ENCODE assay signal across 8 cellular contexts in genomic region chr1:244450597-244451538, GRCh38. TPM values are rescaled to one million over a fixed set of nuclear protein-coding genes. Genes with fewer than 3 reads are reported as not detected.
DNase-seq lines count a peak whose midpoint lies in the region; FAIRE-seq and TF ChIP-seq lines count a peak whose summit lies in the region.

No MANE protein-coding gene starts in this region.

- H3K27me3 ChIP-seq in duodenal mucosa (ENCODE audit: control insufficient read depth in 1 of 2, insufficient read depth in 2 of 2, low read length in 2 of 2), result no peaks in the 10 kb centered on the region

- TF ChIP-seq CTCF in HFFc6 (IDR thresholded peaks at IDR 0.05) (no peak), lower leg skin (IDR thresholded peaks at IDR 0.05) (no peak)

- 0 to 1% methylated on average over 34 to 41 of the region's 41 CpGs for whole genome bisulfite sequencing in lower leg skin, 2 donors

- H3K36me3 Mint-ChIP-seq in HFFc6 (ENCODE audit: low read depth), result peaks cover 22% of the 10 kb centered on the region

- H3K27me3 Mint-ChIP-seq in HFFc6 (ENCODE audit: insufficient read depth), result no peaks in the 10 kb centered on the region

- peak overlapping the region; percentile 95 for H3K27ac ChIP-seq in duodenal mucosa (ENCODE audit: low read depth, low read length)

- intact Hi-C loops in lower leg skin (cut with DNase I; ENCODE audit: low total_unique reads), result no loop called here

- peaks cover 69% of the 10 kb centered on the region for H3K4me1 Mint-ChIP-seq in HFFc6 (ENCODE audit: low read depth)

- peaks cover 21 to 43% of the 10 kb centered on the region in 2 donors for H3K4me1 ChIP-seq in duodenal mucosa (ENCODE audit: control insufficient read depth in 1 of 2, insufficient read depth in 2 of 2, low read length in 2 of 2)

- no peaks in the 10 kb centered on the region for H3K9me3 ChIP-seq in duodenal mucosa (ENCODE audit: control insufficient read depth in 1 of 2, low read length in 2 of 2)

- no peaks in the 10 kb centered on the region for H3K9me3 Mint-ChIP-seq in HFFc6

- H3K4me3 ChIP-seq in duodenal mucosa (ENCODE audit: low read depth in 1 of 2, low read length in 2 of 2) (peak overlapping the region; percentile 84 to 92), lower leg skin (ENCODE audit: low read depth, poor library complexity, severe bottlenecking) (peak overlapping the region; percentile 83)

- no peaks in the 10 kb centered on the region for H3K36me3 ChIP-seq in duodenal mucosa (ENCODE audit: control insufficient read depth in 1 of 2, insufficient read depth in 2 of 2, low read length in 2 of 2)

- peak overlapping the region; percentile 92 for H3K27ac Mint-ChIP-seq in HFFc6

- peak; percentile 77 for FAIRE-seq in GM12892 (lab: Jason Lieb, UNC)

- peak overlapping the region; percentile 88 to 96 for H3K9ac ChIP-seq in duodenal mucosa (ENCODE audit: low read depth in 1 of 2, low read length in 2 of 2)

- peak overlapping the region; percentile 93 for H3K4me3 Mint-ChIP-seq in HFFc6

- peak; percentile 19 for DNase-seq in GM12892 (ENCODE audit: insufficient read length)
- peak; percentile 70 for DNase-seq in HFFc6
- peak; percentile 51 for DNase-seq in NCI-H2107 treated with DMSO at 0.1 percent for 48 hours (lab: John Stamatoyannopoulos, UW; ENCODE audit: unreplicated experiment)
- DNase-seq in activated CD4-positive, alpha-beta T cell treated with anti-CD3 and anti-CD28 coated beads, Interleukin-2, amount 50 U/mL, for 1 hour, result peak; percentile 53
- DNase-seq in lower leg skin (ENCODE audit: low spot score in 2 of 2), result peak; percentile 53 to 93
- peak; percentile 51 for DNase-seq in stimulated activated CD8-positive, alpha-beta memory T cell treated with anti-CD3 and anti-CD28 coated beads, Interleukin-12 subunit alpha, Interleukin-12 subunit beta, amount 100 ng/mL, for 4 hours (ENCODE audit: low read depth)
- DNase-seq in mesenteric fat pad (ENCODE audit: low spot score), result no peak

- TF ChIP-seq POLR2A in GM12892 (IDR thresholded peaks at IDR 0.05; ENCODE audit: low read depth, low read length) (no peak), lower leg skin (IDR thresholded peaks at IDR 0.05) (no peak)

RNA-seq across cellular contexts. Expression of gene ADSS2, which starts 0.8 kb away (rescaled TPM):
- 40.1 TPM for polyA plus RNA-seq in GM12892 (2012; ENCODE audit: missing spikeins)
- 10 to 100 TPM; 38.6 to 45.0 (median 41.1) TPM for total RNA-seq in HFFc6 (2021; fragmentation: NEBNext Ultra II Directional; extraction: Animal tissue kit (Norgen Biotek cat#: 25700))
- total RNA-seq in lower leg skin (10 to 100 TPM; 39.4 to 59.3 (median 47.0) TPM), mesenteric fat pad (27.2 TPM)

RNA-seq across cellular contexts. Expression of gene CATSPERE, which starts 10.2 kb away (rescaled TPM):
- polyA plus RNA-seq in GM12892 (2012; ENCODE audit: missing spikeins), result not detected
- under 1 TPM; 0.15 to 0.74 (median 0.34) TPM for total RNA-seq in HFFc6 (2021; fragmentation: NEBNext Ultra II Directional; extraction: Animal tissue kit (Norgen Biotek cat#: 25700))
- total RNA-seq in lower leg skin (under 1 TPM in 3 of 4 donors, not detected in 1; 0.25 to 0.98 (median 0.91) TPM), mesenteric fat pad (0.74 TPM)
